ENCODE assay signal across 14 cellular contexts in the genomic region with DNA sequence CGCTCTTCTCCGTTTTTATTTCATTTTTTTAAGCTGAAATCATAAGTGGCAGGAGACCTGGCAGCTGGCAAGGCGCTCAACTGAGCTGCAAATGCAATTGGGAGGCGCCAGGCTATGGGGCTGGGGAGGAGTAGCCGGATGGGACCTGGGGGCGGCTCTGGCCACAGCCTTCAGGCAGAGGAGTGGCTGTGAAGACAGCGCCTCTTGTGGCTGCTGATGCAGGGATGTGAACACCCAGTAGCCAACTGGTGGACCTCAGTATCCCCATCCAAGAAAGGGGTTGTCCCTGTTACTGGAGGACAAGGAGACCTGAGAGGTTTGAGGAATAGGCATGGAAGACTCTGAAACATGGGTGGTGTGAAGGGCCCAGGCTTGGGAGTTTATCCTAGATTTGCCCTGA. TPM values are rescaled to one million over a fixed set of nuclear protein-coding genes. Genes with fewer than 3 reads are reported as not detected.
DNase-seq lines count a peak whose midpoint lies in the region; ATAC-seq and TF ChIP-seq lines count a peak whose summit lies in the region.
"Had no signal": no experiment of that assay in that cellular context is flagged by ENCODE, and none has a peak within 500 bp of the region (broad histone marks: within the 10 kb centered on the region; RNA-seq: fewer than 3 reads in every experiment).

No MANE protein-coding gene starts in this region.

- H3K27ac ChIP-seq in MM.1S (ENCODE audit: low read length): no peak overlapping the region
- no peak overlapping the region for H3K27ac ChIP-seq in osteoblast (ENCODE audit: low read depth, low read length)
- H3K27ac ChIP-seq: A549, HL-60, left lung had no signal

- H2AFZ ChIP-seq in MM.1S (ENCODE audit: low read length) (no peak overlapping the region), osteoblast (ENCODE audit: low read length) (no peak overlapping the region)

- H3K4me2 ChIP-seq in MM.1S (ENCODE audit: low read depth, low read length) (no peak overlapping the region), osteoblast (ENCODE audit: insufficient read depth, low read length) (no peak overlapping the region)
- H3K4me2 ChIP-seq: A549 had no signal

- H3K36me3 ChIP-seq in MM.1S (replicated peaks; ENCODE audit: insufficient read depth, low read length) (no peaks in the 10 kb centered on the region), osteoblast (ENCODE audit: insufficient read depth, low read length) (no peaks in the 10 kb centered on the region)
- H3K36me3 ChIP-seq: HAP-1, left lung had no signal

- H3K4me3 ChIP-seq in MM.1S (ENCODE audit: low read length) (no peak overlapping the region), cardiac fibroblast (replicated peaks in 1 of 2; ENCODE audit: low read depth in 2 of 2, low read length in 2 of 2) (no peak overlapping the region), osteoblast (ENCODE audit: insufficient read depth, low read length) (no peak overlapping the region)
- H3K4me3 ChIP-seq: A549, HAP-1, left lung had no signal

- TF ChIP-seq CTCF in MM.1S (IDR thresholded peaks at IDR 0.05; ENCODE audit: low read length): peak; percentile 38
- TF ChIP-seq CTCF in cardiac fibroblast (IDR thresholded peaks at IDR 0.05; ENCODE audit: low read depth, low read length): peak; percentile 33
- TF ChIP-seq CTCF in osteoblast (IDR thresholded peaks at IDR 0.05; ENCODE audit: extremely low read depth, low read depth, low read length): peak; percentile 19

- DNase-seq in DMS53 (lab: John Stamatoyannopoulos, UW) (peak; percentile 33), DMS53 treated with DMSO at 0.1 percent for 48 hours (lab: John Stamatoyannopoulos, UW; ENCODE audit: unreplicated experiment) (no peak), MM.1S (no peak), cardiac fibroblast (ENCODE audit: low read depth in 2 of 2) (peak in 1 of 2 donors; percentile 7), osteoblast (ENCODE audit: insufficient read length, low spot score, missing footprints) (peak; percentile 80), NCI-H2227 treated with DMSO at 0.1 percent for 48 hours (lab: John Stamatoyannopoulos, UW) (no peak)
- no peak for DNase-seq in activated naive CD4-positive, alpha-beta T cell (lab: John Stamatoyannopoulos, UW)
- DNase-seq: left lung had no signal

- H4K20me1 ChIP-seq in MM.1S (ENCODE audit: insufficient read depth, low read length) (no peaks in the 10 kb centered on the region), osteoblast (ENCODE audit: insufficient read depth, low read length) (no peaks in the 10 kb centered on the region)

- H3K27me3 ChIP-seq in MM.1S (replicated peaks; ENCODE audit: insufficient read depth, low read length) (peaks cover 9% of the 10 kb centered on the region), osteoblast (ENCODE audit: insufficient read depth, low read length) (no peaks in the 10 kb centered on the region)
- H3K27me3 ChIP-seq: left lung had no signal

- no peaks in the 10 kb centered on the region for H3K9me3 ChIP-seq in MM.1S (replicated peaks; ENCODE audit: insufficient read depth, low read length)
- no peaks in the 10 kb centered on the region for H3K9me3 ChIP-seq in osteoblast (ENCODE audit: low read depth, low read length)
- H3K9me3 ChIP-seq: A549, HAP-1, left lung had no signal

- H3K79me2 ChIP-seq in MM.1S (ENCODE audit: low read length) (no peaks in the 10 kb centered on the region), osteoblast (ENCODE audit: insufficient read depth, low read length) (no peaks in the 10 kb centered on the region)

- no peak for ATAC-seq in GM21367 (IDR thresholded peaks at IDR 0.05; ENCODE audit: unreplicated experiment)
- ATAC-seq: left lung had no signal

- H3K9me2 ChIP-seq in MM.1S (replicated peaks; ENCODE audit: insufficient read depth, low read length): no peaks in the 10 kb centered on the region

- H3K4me1 ChIP-seq in MM.1S (ENCODE audit: low read length) (no peaks in the 10 kb centered on the region), osteoblast (ENCODE audit: insufficient read depth, low read length) (peaks cover 3% of the 10 kb centered on the region)
- H3K4me1 ChIP-seq: HAP-1 had no signal

- no peaks in the 10 kb centered on the region for H3F3A ChIP-seq in MM.1S (ENCODE audit: insufficient read depth, low read length)

- H3K9ac ChIP-seq in MM.1S (ENCODE audit: low read length): no peak overlapping the region

RNA-seq across cellular contexts. Expression of a gene that starts 12.6 kb away (rescaled TPM):
- not detected in 2 replicates for total RNA-seq in osteoblast
- total RNA-seq: activated T-helper 2 cell treated with anti-CD3 and anti-CD28 coated beads, Interferon-gamma antibody, Interleukin-2, Interleukin-4, amounts not matched to agents 10 μg/mL and 5 μg/mL and 100 μg/mL, durations not matched to agents 14 hours and 24 hours and 36 hours; NCI-H460 had no signal

RNA-seq across cellular contexts. Expression of a gene that starts 20.9 kb away (rescaled TPM):
- not detected in 2 replicates for total RNA-seq in osteoblast
- total RNA-seq: activated T-helper 2 cell treated with anti-CD3 and anti-CD28 coated beads, Interferon-gamma antibody, Interleukin-2, Interleukin-4, amounts not matched to agents 10 μg/mL and 5 μg/mL and 100 μg/mL, durations not matched to agents 14 hours and 24 hours and 36 hours; left lung; NCI-H460 had no signal

Comparison
In these comparisons a context has a peak if more than half of its experiments do, and no peak if none do; other contexts are left out.
1. DNase-seq: peak in DMS53 (single experiment) and osteoblast (single experiment); none in DMS53 treated with DMSO at 0.1 percent for 48 hours (single experiment), MM.1S (single experiment), activated naive CD4-positive, alpha-beta T cell (0 of 4) and NCI-H2227 treated with DMSO at 0.1 percent for 48 hours (single experiment).
2. Peak in every context shown above with its lines, with median percentiles within 50 percentile points of each other: CTCF ChIP-seq.